In the genomic region with DNA sequence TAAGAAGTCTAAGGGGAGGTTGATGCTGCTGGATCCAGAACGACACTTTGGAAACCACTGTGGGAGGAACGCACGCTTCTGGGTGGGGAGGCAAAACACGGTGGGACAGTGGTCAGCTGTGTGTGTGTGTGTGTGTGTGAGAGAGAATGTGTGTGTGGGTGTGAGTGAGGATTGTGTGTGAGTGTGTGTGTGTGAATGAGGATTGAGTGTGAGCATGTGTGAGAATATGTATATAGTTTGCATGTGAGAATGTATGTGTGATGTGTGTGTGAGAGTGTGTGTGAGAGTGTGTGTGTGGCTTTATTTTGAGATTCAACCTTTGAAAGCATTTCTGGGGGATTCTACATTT, we compare ENCODE assay signal across 19 cellular contexts. TPM values are rescaled to one million over a fixed set of nuclear protein-coding genes. Genes with fewer than 3 reads are reported as not detected.
DNase-seq lines count a peak whose midpoint lies in the region; ATAC-seq and TF ChIP-seq lines count a peak whose summit lies in the region.
"Had no signal": no experiment of that assay in that cellular context is flagged by ENCODE, and none has a peak within 500 bp of the region (broad histone marks: within the 10 kb centered on the region; RNA-seq: fewer than 3 reads in every experiment).

No MANE protein-coding gene starts in this region.

- intact Hi-C loops in naive thymus-derived CD4-positive, alpha-beta T cell (cut with micrococcal nuclease), result no loop called here

- H3K27ac Mint-ChIP-seq in naive thymus-derived CD4-positive, alpha-beta T cell, result no peak overlapping the region
- H3K27ac Mint-ChIP-seq in type B pancreatic cell, result peak overlapping the region; percentile 68
- H3K27ac Mint-ChIP-seq: activated T-cell treated with anti-CD3 and anti-CD28 coated beads, Interleukin-2, amount 50 U/mL, for 24 hours; T-helper 17 cell had no signal

- peaks cover 62 to 66% (median 64%) of the 10 kb centered on the region in 5 donors for H3K27me3 Mint-ChIP-seq in naive thymus-derived CD4-positive, alpha-beta T cell
- peaks cover 51% of the 10 kb centered on the region for H3K27me3 Mint-ChIP-seq in type B pancreatic cell

- H3K4me1 ChIP-seq in HUES64 (ENCODE audit: insufficient read depth, low read length) (no peaks in the 10 kb centered on the region), ectodermal cell (ENCODE audit: control insufficient read depth, insufficient read depth, low read length) (peaks cover 13% of the 10 kb centered on the region)
- no peaks in the 10 kb centered on the region for H3K4me1 ChIP-seq in naive thymus-derived CD4-positive, alpha-beta T cell (ENCODE audit: control insufficient read depth in 2 of 2, insufficient read depth in 2 of 2, low read length in 2 of 2)

- H3K36me3 ChIP-seq in HUES64 (ENCODE audit: insufficient read depth, low read length) (no peaks in the 10 kb centered on the region), ectodermal cell (ENCODE audit: control insufficient read depth, insufficient read depth, low read length) (no peaks in the 10 kb centered on the region)
- H3K36me3 ChIP-seq in naive thymus-derived CD4-positive, alpha-beta T cell (ENCODE audit: control insufficient read depth in 2 of 3, insufficient read depth in 3 of 3, low read length in 3 of 3), result no peaks in the 10 kb centered on the region
- H3K36me3 ChIP-seq: right atrium auricular region, uterus had no signal

- peaks cover 0 to 9% (median 4%) of the 10 kb centered on the region in 5 donors for H3K36me3 Mint-ChIP-seq in naive thymus-derived CD4-positive, alpha-beta T cell
- H3K36me3 Mint-ChIP-seq in type B pancreatic cell, result peaks cover 4% of the 10 kb centered on the region

- peaks cover 4% of the 10 kb centered on the region; the same call in 1 of the 2 replicates for H3K9me3 ChIP-seq in HUES64 (ENCODE audit: insufficient read depth, low read depth, low read length)
- H3K9me3 ChIP-seq in ectodermal cell (ENCODE audit: control insufficient read depth, low read length), result no peaks in the 10 kb centered on the region
- no peaks in the 10 kb centered on the region for H3K9me3 ChIP-seq in naive thymus-derived CD4-positive, alpha-beta T cell (ENCODE audit: control insufficient read depth in 2 of 3, low read length in 3 of 3)
- H3K9me3 ChIP-seq: uterus had no signal

- ATAC-seq in naive thymus-derived CD4-positive, alpha-beta T cell, result no peak
- ATAC-seq: effector memory CD8-positive, alpha-beta T cell; T-helper 17 cell had no signal

- H3K4me3 ChIP-seq in HUES64 (ENCODE audit: low read length) (peak overlapping the region; percentile 55), ectodermal cell (ENCODE audit: insufficient read depth, low read depth, low read length) (peak overlapping the region; percentile 46)
- H3K4me3 ChIP-seq in naive thymus-derived CD4-positive, alpha-beta T cell (ENCODE audit: low read length), result no peak overlapping the region

- WGBS in HUES64, result 76% methylated on average over 4 of the region's 4 CpGs
- 80 to 84% methylated on average over 4 of the region's 4 CpGs for WGBS in ectodermal cell, 2 experiments

- TF ChIP-seq CTCF in type B pancreatic cell (conservative IDR thresholded peaks at IDR 0.05), result no peak

- CTCF ChIA-PET in naive thymus-derived CD4-positive, alpha-beta T cell (lab: Charles Lee), result interaction anchor here (0.7 kb wide), 1 partner anchor 478 kb away, joined by 4 read pairs; no protein-coding TSS in a partner anchor

- POLR2A ChIA-PET in naive thymus-derived CD4-positive, alpha-beta T cell (lab: Charles Lee), result no interaction called here

- no peak for DNase-seq in naive thymus-derived CD4-positive, alpha-beta T cell
- DNase-seq in type B pancreatic cell (ENCODE audit: extremely low spot score, unreplicated experiment), result no peak
- DNase-seq in NCI-H1105 (lab: John Stamatoyannopoulos, UW), result no peak
- no peak for DNase-seq in cerebellum (ENCODE audit: low spot score)
- DNase-seq in KG1 (lab: John Stamatoyannopoulos, UW), result no peak
- DNase-seq: activated CD4-positive, alpha-beta T cell treated with anti-CD3 and anti-CD28 coated beads for 1 hour; activated T-cell treated with anti-CD3 and anti-CD28 coated beads, Interleukin-2, amount 50 U/mL, for 24 hours; effector memory CD8-positive, alpha-beta T cell; foreskin melanocyte; kidney; NCI-H1930; RPMI8226; stimulated activated CD4-positive, alpha-beta T cell treated with anti-CD3 and anti-CD28 coated beads, Interleukin-2, amount 100 ng/mL, for 48 hours; T-helper 17 cell; uterus had no signal

- peaks cover 0 to 10% (median 0%) of the 10 kb centered on the region in 7 donors for H3K4me1 Mint-ChIP-seq in naive thymus-derived CD4-positive, alpha-beta T cell
- no peaks in the 10 kb centered on the region for H3K4me1 Mint-ChIP-seq in type B pancreatic cell (ENCODE audit: unreplicated experiment)

- H3K27ac ChIP-seq in HUES64 (ENCODE audit: low read depth, low read length) (no peak overlapping the region), ectodermal cell (ENCODE audit: insufficient read depth, low read depth, low read length, poor library complexity, severe bottlenecking) (no peak overlapping the region)
- H3K27ac ChIP-seq in naive thymus-derived CD4-positive, alpha-beta T cell (ENCODE audit: low read depth, low read length), result no peak overlapping the region
- H3K27ac ChIP-seq: right atrium auricular region, uterus had no signal

- H3K27me3 ChIP-seq in HUES64 (ENCODE audit: insufficient read depth, low read length) (peaks cover 28% of the 10 kb centered on the region), ectodermal cell (ENCODE audit: control insufficient read depth, insufficient read depth, low read length, poor library complexity, severe bottlenecking) (peaks cover 26% of the 10 kb centered on the region)
- peaks cover 0 to 7% of the 10 kb centered on the region in 2 donors for H3K27me3 ChIP-seq in naive thymus-derived CD4-positive, alpha-beta T cell (ENCODE audit: control insufficient read depth in 2 of 2, insufficient read depth in 2 of 2, low read length in 2 of 2)

- H3K4me3 Mint-ChIP-seq in naive thymus-derived CD4-positive, alpha-beta T cell, result peak overlapping the region in 6 of 10 donors; percentile 2 to 72 (median 43)
- H3K4me3 Mint-ChIP-seq in type B pancreatic cell, result peak overlapping the region; percentile 80
- H3K4me3 Mint-ChIP-seq: activated T-cell treated with anti-CD3 and anti-CD28 coated beads, Interleukin-2, amount 50 U/mL, for 24 hours; effector memory CD8-positive, alpha-beta T cell; T-helper 17 cell had no signal

- no peak overlapping the region for H3K9ac ChIP-seq in HUES64 (ENCODE audit: low read depth, low read length)

- peaks cover 0 to 28% (median 16%) of the 10 kb centered on the region in 11 donors for H3K9me3 Mint-ChIP-seq in naive thymus-derived CD4-positive, alpha-beta T cell
- H3K9me3 Mint-ChIP-seq in type B pancreatic cell, result peaks cover 6% of the 10 kb centered on the region
- H3K9me3 Mint-ChIP-seq: effector memory CD8-positive, alpha-beta T cell had no signal

RNA-seq across cellular contexts. Expression of gene SLC15A1, which starts 0.4 kb away (rescaled TPM):
- polyA plus RNA-seq in HUES64 (2013, experiment 1 of 2), result 0.50 TPM
- polyA plus RNA-seq in HUES64 (2013, experiment 2 of 2), result 1.0 TPM
- polyA plus RNA-seq in ectodermal cell (2013, experiment 1 of 4), result not detected
- polyA plus RNA-seq in ectodermal cell (2013, experiment 2 of 4), result 0.05 TPM
- not detected for polyA plus RNA-seq in ectodermal cell (2013, experiment 3 of 4)
- polyA plus RNA-seq in ectodermal cell (2013, experiment 4 of 4), result not detected
- total RNA-seq in naive thymus-derived CD4-positive, alpha-beta T cell, result not detected
- not detected for polyA plus RNA-seq in naive thymus-derived CD4-positive, alpha-beta T cell
- total RNA-seq in type B pancreatic cell (ENCODE audit: low replicate concordance) (3.2 and 10.9 TPM in 2 replicates), cerebellum (0.27 TPM)
- total RNA-seq: H4, right atrium auricular region, T-helper 17 cell had no signal
